Comparison of ENCODE assay signal across 8 cellular contexts in the genomic region with DNA sequence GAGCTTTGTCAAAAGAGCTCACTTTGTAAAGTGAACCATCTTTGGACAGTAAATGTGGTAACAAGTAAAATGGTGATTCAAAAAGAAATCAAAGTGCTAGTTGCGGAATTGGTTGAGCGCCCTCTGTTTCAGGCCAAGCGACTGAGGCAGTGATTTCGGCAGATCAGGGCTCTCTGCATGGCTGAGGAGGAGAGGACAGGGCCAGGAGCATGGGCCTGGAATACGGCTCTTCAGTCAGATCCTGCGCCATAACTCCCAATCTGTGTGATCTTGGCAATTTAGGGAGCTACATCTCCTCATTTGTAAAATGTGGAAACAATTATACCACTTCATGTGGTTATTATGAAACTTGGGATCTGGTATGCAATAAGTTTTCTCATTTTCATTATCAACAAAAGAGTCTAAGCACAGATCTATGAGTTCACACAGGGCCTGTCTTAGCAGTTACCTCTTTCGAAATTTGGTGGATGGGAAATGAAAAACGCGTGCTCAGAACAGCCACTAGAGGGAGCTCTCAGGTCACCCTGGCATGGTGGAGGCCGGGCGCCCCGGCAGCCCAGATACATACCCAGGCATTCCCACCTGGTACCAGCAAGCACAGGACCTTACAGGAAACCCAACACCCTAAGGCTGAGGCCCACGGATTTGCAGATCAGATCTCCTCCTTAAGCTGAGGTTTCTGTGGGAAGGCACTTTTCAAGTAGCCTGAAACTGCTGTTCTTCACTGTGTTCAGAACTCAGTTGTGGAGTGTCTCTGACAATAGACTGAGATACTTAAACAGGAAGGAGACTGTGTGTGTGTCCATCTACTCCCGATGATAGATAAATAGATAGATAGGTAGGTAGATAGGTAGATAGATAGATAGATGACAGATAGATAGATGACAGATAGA.
DNase-seq lines count a peak whose midpoint lies in the region; ATAC-seq and TF ChIP-seq lines count a peak whose summit lies in the region.

No MANE protein-coding gene starts in this region.

- intact Hi-C loops in CD14-positive monocyte (cut with micrococcal nuclease) = loop anchor here (5.0 kb wide), 2 partner anchors 121 to 286 kb away; no protein-coding TSS in a partner anchor
- intact Hi-C loops in activated CD8-positive, alpha-beta T cell treated with anti-CD3 and anti-CD28 coated beads for 36 hours (cut with micrococcal nuclease) = loop anchor here (2.0 to 10.0 kb wide), 3 partner anchors 121 to 498 kb away; no protein-coding TSS in a partner anchor

- CTCF ChIA-PET in activated CD8-positive, alpha-beta T cell treated with anti-CD3 and anti-CD28 coated beads for 36 hours (lab: Charles Lee) = interaction anchor here (0.6 to 3.6 kb wide), 71 partner anchors 9 to 723 kb away, joined by 3 to 57 read pairs (median 5); no protein-coding TSS in a partner anchor

- peaks cover 10% of the 10 kb centered on the region for H3K4me1 Mint-ChIP-seq in CD14-positive monocyte
- H3K4me1 Mint-ChIP-seq in activated CD8-positive, alpha-beta T cell treated with anti-CD3 and anti-CD28 coated beads for 36 hours (ENCODE audit: low read depth) = peaks cover 20% of the 10 kb centered on the region
- H3K4me1 Mint-ChIP-seq in effector memory CD8-positive, alpha-beta T cell (ENCODE audit: low read depth in 2 of 2) = peaks cover 13% of the 10 kb centered on the region in 2 donors

- ATAC-seq in HG03196 (IDR thresholded peaks at IDR 0.05; ENCODE audit: unreplicated experiment) = peak; percentile 70
- peak; percentile 75 for ATAC-seq in activated CD8-positive, alpha-beta T cell treated with anti-CD3 and anti-CD28 coated beads for 36 hours
- peak; percentile 87 for ATAC-seq in effector memory CD8-positive, alpha-beta T cell (replicated peaks)

- POLR2A ChIA-PET in activated CD8-positive, alpha-beta T cell treated with anti-CD3 and anti-CD28 coated beads for 36 hours (lab: Charles Lee) = interaction anchor here (0.6 to 2.1 kb wide), 4 partner anchors 20 to 294 kb away, joined by 3 to 5 read pairs (median 3); no protein-coding TSS in a partner anchor

- peaks cover 0 to 3% (median 0%) of the 10 kb centered on the region in 7 donors for H3K9me3 Mint-ChIP-seq in CD14-positive monocyte
- no peaks in the 10 kb centered on the region for H3K9me3 Mint-ChIP-seq in activated CD8-positive, alpha-beta T cell treated with anti-CD3 and anti-CD28 coated beads for 36 hours
- H3K9me3 Mint-ChIP-seq in effector memory CD8-positive, alpha-beta T cell = no peaks in the 10 kb centered on the region

- H3K36me3 Mint-ChIP-seq in CD14-positive monocyte = no peaks in the 10 kb centered on the region
- no peaks in the 10 kb centered on the region for H3K36me3 Mint-ChIP-seq in activated CD8-positive, alpha-beta T cell treated with anti-CD3 and anti-CD28 coated beads for 36 hours (ENCODE audit: low read depth)
- H3K36me3 Mint-ChIP-seq in effector memory CD8-positive, alpha-beta T cell (ENCODE audit: insufficient read depth) = no peaks in the 10 kb centered on the region

- DNase-seq in CD14-positive monocyte (ENCODE audit: low spot score) = no peak
- peak; percentile 44 for DNase-seq in GM19238 (ENCODE audit: insufficient read length, low spot score)
- DNase-seq in NCI-H748 (lab: John Stamatoyannopoulos, UW; ENCODE audit: unreplicated experiment) = peak; percentile 49
- peak; percentile 68 for DNase-seq in activated CD8-positive, alpha-beta T cell treated with anti-CD3 and anti-CD28 coated beads for 36 hours
- peak; percentile 48 to 53 (median 50) for DNase-seq in effector memory CD8-positive, alpha-beta T cell
- peak; percentile 47 for DNase-seq in middle frontal gyrus (ENCODE audit: extremely low spot score, low spot score)
- DNase-seq in stimulated activated CD8-positive, alpha-beta memory T cell treated with anti-CD3 and anti-CD28 coated beads, Interleukin-4, amount 100 ng/mL, for 1 hour (ENCODE audit: low read depth in 2 of 2, low spot score in 1 of 2) = peak; percentile 8 to 34

- H3K27me3 Mint-ChIP-seq in CD14-positive monocyte (ENCODE audit: low read depth in 3 of 3) = peaks cover 0 to 2% (median 2%) of the 10 kb centered on the region in 3 donors
- peaks cover 5% of the 10 kb centered on the region for H3K27me3 Mint-ChIP-seq in activated CD8-positive, alpha-beta T cell treated with anti-CD3 and anti-CD28 coated beads for 36 hours
- peaks cover 12 to 15% of the 10 kb centered on the region in 2 donors for H3K27me3 Mint-ChIP-seq in effector memory CD8-positive, alpha-beta T cell

- no peak overlapping the region for H3K4me3 Mint-ChIP-seq in CD14-positive monocyte
- no peak overlapping the region for H3K4me3 Mint-ChIP-seq in activated CD8-positive, alpha-beta T cell treated with anti-CD3 and anti-CD28 coated beads for 36 hours
- peak overlapping the region; percentile 13 to 36 for H3K4me3 Mint-ChIP-seq in effector memory CD8-positive, alpha-beta T cell

- TF ChIP-seq CTCF in CD14-positive monocyte (IDR thresholded peaks at IDR 0.05) = peak; percentile 91
- TF ChIP-seq CTCF in activated CD8-positive, alpha-beta T cell treated with anti-CD3 and anti-CD28 coated beads for 36 hours (IDR thresholded peaks at IDR 0.05) = peak; percentile 92

- H3K27ac Mint-ChIP-seq in CD14-positive monocyte = no peak overlapping the region
- H3K27ac Mint-ChIP-seq in activated CD8-positive, alpha-beta T cell treated with anti-CD3 and anti-CD28 coated beads for 36 hours = no peak overlapping the region
- peak overlapping the region in 1 of 2 donors; percentile 29 for H3K27ac Mint-ChIP-seq in effector memory CD8-positive, alpha-beta T cell

Comparison
In these comparisons a context has a peak if more than half of its experiments do, and no peak if none do; other contexts are left out.
1. H3K4me3 Mint-ChIP-seq: peak in effector memory CD8-positive, alpha-beta T cell (2 of 2); none in CD14-positive monocyte (0 of 2) and activated CD8-positive, alpha-beta T cell treated with anti-CD3 and anti-CD28 coated beads for 36 hours (single experiment).
2. Peak in every context shown above with its lines, with median percentiles within 50 percentile points of each other: ATAC-seq.